ENCODE assay signal across 19 cellular contexts in the genomic region with DNA sequence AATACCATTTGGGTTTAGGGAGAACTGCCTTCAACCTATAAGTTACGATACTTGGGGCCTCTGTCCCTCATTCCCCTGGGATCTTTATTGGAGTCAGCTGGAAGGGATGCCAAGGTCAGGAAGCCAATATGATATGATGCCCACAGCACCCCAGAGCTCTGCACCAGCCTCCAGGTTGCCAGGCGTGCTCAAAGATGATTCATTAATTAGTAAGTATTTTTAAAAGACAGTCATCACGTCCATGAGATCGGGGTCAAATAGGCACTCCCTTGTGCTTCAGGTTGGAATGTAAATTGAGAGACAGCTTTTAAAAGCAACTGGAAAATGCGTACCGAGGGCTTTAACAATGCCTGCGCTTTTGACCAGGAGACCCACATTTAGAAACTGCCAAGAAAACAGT. TPM values are rescaled to one million over a fixed set of nuclear protein-coding genes. Genes with fewer than 3 reads are reported as not detected.
DNase-seq lines count a peak whose midpoint lies in the region; ATAC-seq and TF ChIP-seq lines count a peak whose summit lies in the region.
"Had no signal": no experiment of that assay in that cellular context is flagged by ENCODE, and none has a peak within 500 bp of the region (broad histone marks: within the 10 kb centered on the region; RNA-seq: fewer than 3 reads in every experiment).

No MANE protein-coding gene starts in this region.

- no peak for DNase-seq in T-helper 2 cell treated with Interferon-gamma antibody and Interleukin-4, amounts not matched to agents 5 μg/mL and 100 μg/mL, for 36 hours (ENCODE audit: low spot score)
- DNase-seq in T-helper 2 cell: no peak
- DNase-seq in CD4-positive, alpha-beta memory T cell: no peak
- DNase-seq in RWPE1 (ENCODE audit: low spot score): peak; percentile 65
- DNase-seq in central memory CD8-positive, alpha-beta T cell (ENCODE audit: low spot score in 2 of 2): no peak
- no peak for DNase-seq in DMS 273 treated with DMSO at 0.1 percent for 48 hours (lab: John Stamatoyannopoulos, UW)
- DNase-seq in stimulated activated CD4-positive, alpha-beta T cell treated with anti-CD3 and anti-CD28 coated beads, Interleukin-4, amount 100 ng/mL, for 4 hours: no peak
- DNase-seq in effector memory CD8-positive, alpha-beta T cell: no peak
- DNase-seq: COR-L47, NCI-H1048, NCI-H446 treated with DMSO at 0.1 percent for 48 hours, NCI-H748 treated with DMSO at 0.1 percent for 48 hours, SHP77 treated with DMSO at 0.1 percent for 48 hours had no signal

- CTCF ChIA-PET in CD4-positive, alpha-beta memory T cell (lab: Charles Lee; ENCODE audit: partially characterized antibody): interaction anchor here (1.0 to 1.9 kb wide), 6 partner anchors 17 to 130 kb away, joined by 3 to 4 read pairs (median 4); no protein-coding TSS in a partner anchor
- CTCF ChIA-PET in RWPE1 (lab: Yijun Ruan, JAX): interaction anchor here (0.6 to 1.1 kb wide), 2 partner anchors 9 to 35 kb away, joined by 3 to 4 read pairs; no protein-coding TSS in a partner anchor

- H3K36me3 Mint-ChIP-seq in T-helper 2 cell treated with Interferon-gamma antibody and Interleukin-4, amounts not matched to agents 5 μg/mL and 100 μg/mL, for 36 hours (ENCODE audit: low read depth): peaks cover 26% of the 10 kb centered on the region
- H3K36me3 Mint-ChIP-seq in CD4-positive, alpha-beta memory T cell: peaks cover 6% of the 10 kb centered on the region in 2 donors
- H3K36me3 Mint-ChIP-seq in central memory CD8-positive, alpha-beta T cell (ENCODE audit: insufficient read depth): peaks cover 14% of the 10 kb centered on the region
- peaks cover 3% of the 10 kb centered on the region for H3K36me3 Mint-ChIP-seq in effector memory CD8-positive, alpha-beta T cell (ENCODE audit: insufficient read depth)

- H3K27ac Mint-ChIP-seq in T-helper 2 cell treated with Interferon-gamma antibody and Interleukin-4, amounts not matched to agents 5 μg/mL and 100 μg/mL, for 36 hours: peak overlapping the region; percentile 32
- peak overlapping the region in 5 of 7 donors; percentile 26 to 88 (median 42) for H3K27ac Mint-ChIP-seq in CD4-positive, alpha-beta memory T cell
- peak overlapping the region; percentile 16 for H3K27ac Mint-ChIP-seq in central memory CD8-positive, alpha-beta T cell (ENCODE audit: low read depth)
- H3K27ac Mint-ChIP-seq in effector memory CD8-positive, alpha-beta T cell: no peak overlapping the region

- peaks cover 59% of the 10 kb centered on the region for H3K4me1 ChIP-seq in CD4-positive, alpha-beta memory T cell (ENCODE audit: insufficient read depth, low read length)

- no peaks in the 10 kb centered on the region for H3K27me3 ChIP-seq in CD4-positive, alpha-beta memory T cell (ENCODE audit: insufficient read depth, low read length)
- H3K27me3 ChIP-seq: BLaER1 treated with 17β-estradiol and CSF1 and Interleukin-3, amounts not matched to agents 10 nM and 100 nM had no signal

- no peaks in the 10 kb centered on the region for H3K9me3 ChIP-seq in CD4-positive, alpha-beta memory T cell (ENCODE audit: control insufficient read depth in 1 of 2, low read length in 2 of 2)
- H3K9me3 ChIP-seq: BLaER1 treated with 17β-estradiol and CSF1 and Interleukin-3, amounts not matched to agents 10 nM and 100 nM; HAP-1 had no signal

- H3K36me3 ChIP-seq in CD4-positive, alpha-beta memory T cell (ENCODE audit: insufficient read depth, low read length): no peaks in the 10 kb centered on the region
- H3K36me3 ChIP-seq: BLaER1 treated with 17β-estradiol and CSF1 and Interleukin-3, amounts not matched to agents 10 nM and 100 nM; HAP-1 had no signal

- H3K27me3 Mint-ChIP-seq in T-helper 2 cell treated with Interferon-gamma antibody and Interleukin-4, amounts not matched to agents 5 μg/mL and 100 μg/mL, for 36 hours (ENCODE audit: low read depth): no peaks in the 10 kb centered on the region
- H3K27me3 Mint-ChIP-seq in CD4-positive, alpha-beta memory T cell: no peaks in the 10 kb centered on the region
- no peaks in the 10 kb centered on the region for H3K27me3 Mint-ChIP-seq in central memory CD8-positive, alpha-beta T cell
- no peaks in the 10 kb centered on the region for H3K27me3 Mint-ChIP-seq in effector memory CD8-positive, alpha-beta T cell

- H3K27ac ChIP-seq in CD4-positive, alpha-beta memory T cell (ENCODE audit: low read depth, low read length): no peak overlapping the region
- no peak overlapping the region for H3K27ac ChIP-seq in RWPE1
- H3K27ac ChIP-seq: 22Rv1; BLaER1 treated with 17β-estradiol and CSF1 and Interleukin-3, amounts not matched to agents 10 nM and 100 nM had no signal

- no peaks in the 10 kb centered on the region for H3K9me3 Mint-ChIP-seq in T-helper 2 cell treated with Interferon-gamma antibody and Interleukin-4, amounts not matched to agents 5 μg/mL and 100 μg/mL, for 36 hours
- H3K9me3 Mint-ChIP-seq in CD4-positive, alpha-beta memory T cell: peaks cover 0 to 3% (median 0%) of the 10 kb centered on the region in 8 donors
- no peaks in the 10 kb centered on the region for H3K9me3 Mint-ChIP-seq in central memory CD8-positive, alpha-beta T cell
- H3K9me3 Mint-ChIP-seq in effector memory CD8-positive, alpha-beta T cell: no peaks in the 10 kb centered on the region

- POLR2A ChIA-PET in CD4-positive, alpha-beta memory T cell (lab: Charles Lee; ENCODE audit: partially characterized antibody): interaction anchor here (0.9 to 24.4 kb wide), 9 partner anchors 9 to 68 kb away, joined by 3 to 1022 read pairs (median 88); partner anchors contain the start of gene CD5
- POLR2A ChIA-PET in RWPE1 (lab: Yijun Ruan, JAX; ENCODE audit: low non-redundant PET): no interaction called here

- no peak for ATAC-seq in central memory CD8-positive, alpha-beta T cell (replicated peaks; ENCODE audit: extremely low read depth, poor library complexity, severe bottlenecking)
- no peak for ATAC-seq in effector memory CD8-positive, alpha-beta T cell (replicated peaks)
- ATAC-seq: GM12878, Panc1 had no signal

- no peak overlapping the region for H3K4me3 ChIP-seq in CD4-positive, alpha-beta memory T cell (ENCODE audit: low read length in 2 of 2)
- H3K4me3 ChIP-seq: BLaER1 treated with 17β-estradiol and CSF1 and Interleukin-3, amounts not matched to agents 10 nM and 100 nM; GM12878; HAP-1 had no signal

- no peak for TF ChIP-seq CTCF in RWPE1 (conservative IDR thresholded peaks at IDR 0.05; ENCODE audit: low read depth)

- H3K4me1 Mint-ChIP-seq in T-helper 2 cell treated with Interferon-gamma antibody and Interleukin-4, amounts not matched to agents 5 μg/mL and 100 μg/mL, for 36 hours (ENCODE audit: low read depth): peaks cover 63% of the 10 kb centered on the region
- peaks cover 42 to 77% (median 54%) of the 10 kb centered on the region in 4 donors for H3K4me1 Mint-ChIP-seq in CD4-positive, alpha-beta memory T cell
- peaks cover 39% of the 10 kb centered on the region for H3K4me1 Mint-ChIP-seq in central memory CD8-positive, alpha-beta T cell
- H3K4me1 Mint-ChIP-seq in effector memory CD8-positive, alpha-beta T cell (ENCODE audit: low read depth in 2 of 2): peaks cover 10 to 22% of the 10 kb centered on the region in 2 donors

- H3K4me3 Mint-ChIP-seq in T-helper 2 cell treated with Interferon-gamma antibody and Interleukin-4, amounts not matched to agents 5 μg/mL and 100 μg/mL, for 36 hours: no peak overlapping the region
- peak overlapping the region in 1 of 8 donors; percentile 54 for H3K4me3 Mint-ChIP-seq in CD4-positive, alpha-beta memory T cell
- H3K4me3 Mint-ChIP-seq in central memory CD8-positive, alpha-beta T cell: no peak overlapping the region
- H3K4me3 Mint-ChIP-seq in effector memory CD8-positive, alpha-beta T cell: no peak overlapping the region

- intact Hi-C loops in CD4-positive, alpha-beta memory T cell (cut with micrococcal nuclease): no loop called here

RNA-seq across cellular contexts. Expression of gene CD5, which starts 57.0 kb away (rescaled TPM):
- 100 to 1,000 TPM; 283 to 289 TPM for total RNA-seq in CD4-positive, alpha-beta memory T cell
- 100 to 1,000 TPM; 170 to 323 TPM for polyA plus RNA-seq in CD4-positive, alpha-beta memory T cell
- total RNA-seq: G401 had no signal

Comparison
In these comparisons a context has a peak if more than half of its experiments do, and no peak if none do; other contexts are left out.
1. H3K27ac Mint-ChIP-seq: peak in T-helper 2 cell treated with Interferon-gamma antibody and Interleukin-4, amounts not matched to agents 5 μg/mL and 100 μg/mL, for 36 hours (single experiment), CD4-positive, alpha-beta memory T cell (5 of 7) and central memory CD8-positive, alpha-beta T cell (single experiment); none in effector memory CD8-positive, alpha-beta T cell (0 of 2).